ENCODE assay signal across 36 cellular contexts in genomic region chr5:64487283-64487682, GRCh38. TPM values are rescaled to one million over a fixed set of nuclear protein-coding genes. Genes with fewer than 3 reads are reported as not detected.
"Had no signal": no experiment of that assay in that cellular context is flagged by ENCODE, and none has a peak within 500 bp of the region (broad histone marks: within the 10 kb centered on the region; RNA-seq: fewer than 3 reads in every experiment).

No MANE protein-coding gene starts in this region.

- H3K9me3 ChIP-seq: body of pancreas, MG63 had no signal

- H3K4me1 Mint-ChIP-seq: activated CD4-positive, alpha-beta memory T cell treated with anti-CD3 and anti-CD28 coated beads, Interleukin-2, amount 10 ng/mL, durations not matched to agents 7 days and 5 days; activated CD8-positive, alpha-beta memory T cell treated with anti-CD3 and anti-CD28 coated beads, Interleukin-2, amount 10 ng/mL, durations not matched to agents 7 days and 5 days; activated naive CD4-positive, alpha-beta T cell treated with anti-CD3 and anti-CD28 coated beads, Interleukin-2, amount 50 U/mL, for 24 hours; activated naive CD8-positive, alpha-beta T cell treated with anti-CD3 and anti-CD28 coated beads, Interleukin-2, amount 10 ng/mL, durations not matched to agents 7 days and 5 days; activated T-helper 17 cell treated with anti-CD3 and anti-CD28 coated beads, Interleukin-2, amount 50 U/mL, for 72 hours had no signal

- H2AFZ ChIP-seq: PC-9 had no signal

- H3K4me2 ChIP-seq: PC-9 had no signal

- H3K36me3 ChIP-seq: breast epithelium, MG63, WERI-Rb-1 had no signal

- H3K4me3 Mint-ChIP-seq: activated CD4-positive, alpha-beta memory T cell treated with anti-CD3 and anti-CD28 coated beads, Interleukin-2, amount 10 ng/mL, durations not matched to agents 7 days and 5 days; activated CD8-positive, alpha-beta memory T cell treated with anti-CD3 and anti-CD28 coated beads, Interleukin-2, amount 10 ng/mL, durations not matched to agents 7 days and 5 days; activated naive CD4-positive, alpha-beta T cell treated with anti-CD3 and anti-CD28 coated beads, Interleukin-2, amount 50 U/mL, for 24 hours; activated naive CD8-positive, alpha-beta T cell treated with anti-CD3 and anti-CD28 coated beads, Interleukin-2, amount 10 ng/mL, durations not matched to agents 7 days and 5 days; activated T-cell treated with anti-CD3 and anti-CD28 coated beads, Interleukin-2, amount 50 U/mL, for 72 hours; activated T-helper 17 cell treated with anti-CD3 and anti-CD28 coated beads, Interleukin-2, amount 50 U/mL, for 72 hours had no signal

- H3K36me3 Mint-ChIP-seq: activated CD8-positive, alpha-beta memory T cell treated with anti-CD3 and anti-CD28 coated beads, Interleukin-2, amount 10 ng/mL, durations not matched to agents 7 days and 5 days; activated naive CD4-positive, alpha-beta T cell treated with anti-CD3 and anti-CD28 coated beads, Interleukin-2, amount 50 U/mL, for 24 hours; activated naive CD8-positive, alpha-beta T cell treated with anti-CD3 and anti-CD28 coated beads, Interleukin-2, amount 10 ng/mL, durations not matched to agents 7 days and 5 days had no signal

- DNase-seq: activated CD4-positive, alpha-beta memory T cell treated with anti-CD3 and anti-CD28 coated beads, Interleukin-2, amount 10 ng/mL, durations not matched to agents 7 days and 5 days; activated CD4-positive, alpha-beta T cell treated with anti-CD3 and anti-CD28 coated beads for 1 hour; activated CD4-positive, alpha-beta T cell treated with anti-CD3 and anti-CD28 coated beads for 48 hours; activated CD4-positive, CD25-positive, alpha-beta regulatory T cell; activated CD8-positive, alpha-beta memory T cell treated with anti-CD3 and anti-CD28 coated beads for 24 hours; activated CD8-positive, alpha-beta memory T cell treated with anti-CD3 and anti-CD28 coated beads, Interleukin-2, amount 10 ng/mL, durations not matched to agents 7 days and 5 days; activated CD8-positive, alpha-beta memory T cell treated with anti-CD3 and anti-CD28 coated beads, Interleukin-2, amount 50 U/mL, for 48 hours; activated effector memory CD4-positive, alpha-beta T cell treated with anti-CD3 and anti-CD28 coated beads, Interleukin-2, amount 50 U/mL, for 16 hours; activated naive CD4-positive, alpha-beta T cell; activated naive CD8-positive, alpha-beta T cell treated with anti-CD3 and anti-CD28 coated beads, Interleukin-2, amount 10 ng/mL, durations not matched to agents 7 days and 5 days; activated T-cell treated with anti-CD3 and anti-CD28 coated beads, Interleukin-2, amount 50 U/mL, for 72 hours; body of pancreas; caudate nucleus; cerebellar nuclear complex; Karpas-422; MG63; NCI-H1048; NCI-H1105 treated with DMSO at 0.1 percent for 48 hours; NCI-H1436; NCI-H1694; NCI-H1930; NCI-H2171; NCI-H510A; NCI-H526; NCI-H748 treated with DMSO at 0.1 percent for 48 hours; NK-92 treated with Interleukin-12 subunit alpha and Interleukin-12 subunit beta, amount 100 ng/mL, for 24 hours; PC-9; Right ventricle myocardium superior; T1000; WERI-Rb-1 had no signal

- H3K4me3 ChIP-seq: body of pancreas, breast epithelium, MG63, PC-9 had no signal

- H3K27ac ChIP-seq: body of pancreas, breast epithelium, PC-9, RWPE1, WERI-Rb-1 had no signal

- H3K27ac Mint-ChIP-seq: activated CD4-positive, alpha-beta memory T cell treated with anti-CD3 and anti-CD28 coated beads, Interleukin-2, amount 10 ng/mL, durations not matched to agents 7 days and 5 days; activated CD8-positive, alpha-beta memory T cell treated with anti-CD3 and anti-CD28 coated beads, Interleukin-2, amount 10 ng/mL, durations not matched to agents 7 days and 5 days; activated naive CD4-positive, alpha-beta T cell treated with anti-CD3 and anti-CD28 coated beads, Interleukin-2, amount 50 U/mL, for 24 hours; activated naive CD8-positive, alpha-beta T cell treated with anti-CD3 and anti-CD28 coated beads, Interleukin-2, amount 10 ng/mL, durations not matched to agents 7 days and 5 days; activated T-cell treated with anti-CD3 and anti-CD28 coated beads, Interleukin-2, amount 50 U/mL, for 72 hours; activated T-helper 17 cell treated with anti-CD3 and anti-CD28 coated beads, Interleukin-2, amount 50 U/mL, for 72 hours had no signal

- H3K27me3 Mint-ChIP-seq: activated CD4-positive, alpha-beta memory T cell treated with anti-CD3 and anti-CD28 coated beads, Interleukin-2, amount 10 ng/mL, durations not matched to agents 7 days and 5 days; activated CD8-positive, alpha-beta memory T cell treated with anti-CD3 and anti-CD28 coated beads, Interleukin-2, amount 10 ng/mL, durations not matched to agents 7 days and 5 days; activated naive CD4-positive, alpha-beta T cell treated with anti-CD3 and anti-CD28 coated beads, Interleukin-2, amount 50 U/mL, for 24 hours; activated naive CD8-positive, alpha-beta T cell treated with anti-CD3 and anti-CD28 coated beads, Interleukin-2, amount 10 ng/mL, durations not matched to agents 7 days and 5 days; activated T-helper 17 cell treated with anti-CD3 and anti-CD28 coated beads, Interleukin-2, amount 50 U/mL, for 72 hours had no signal

- H3K27me3 ChIP-seq: body of pancreas, breast epithelium, MG63 had no signal

- H3K4me1 ChIP-seq: body of pancreas, breast epithelium had no signal

- ATAC-seq: activated CD8-positive, alpha-beta memory T cell treated with anti-CD3 and anti-CD28 coated beads, Interleukin-2, amount 10 ng/mL, durations not matched to agents 7 days and 5 days; activated T-cell treated with anti-CD3 and anti-CD28 coated beads, Interleukin-2, amount 50 U/mL, for 72 hours; activated T-helper 17 cell treated with anti-CD3 and anti-CD28 coated beads, Interleukin-2, amount 50 U/mL, for 72 hours; body of pancreas had no signal

RNA-seq across cellular contexts. Expression of gene RGS7BP, which starts 18.5 kb away (rescaled TPM):
- total RNA-seq: activated CD4-positive, alpha-beta memory T cell treated with anti-CD3 and anti-CD28 coated beads, Interleukin-2, amount 10 ng/mL, durations not matched to agents 7 days and 5 days; activated CD8-positive, alpha-beta memory T cell treated with anti-CD3 and anti-CD28 coated beads, Interleukin-2, amount 10 ng/mL, durations not matched to agents 7 days and 5 days; activated naive CD8-positive, alpha-beta T cell treated with anti-CD3 and anti-CD28 coated beads, Interleukin-2, amount 10 ng/mL, durations not matched to agents 7 days and 5 days; activated T-cell treated with anti-CD3 and anti-CD28 coated beads, Interleukin-2, amount 50 U/mL, for 72 hours; activated T-helper 17 cell treated with anti-CD3 and anti-CD28 coated beads, Interleukin-2, amount 50 U/mL, for 72 hours; PC-9; T-helper 1 cell treated with Interleukin-12 subunit alpha and Interleukin-12 subunit beta and Interleukin-4 antibody, amounts not matched to agents 30 ng/mL and 1 ng/mL, for 36 hours; T-helper 2 cell treated with Interferon-gamma antibody and Interleukin-4, amounts not matched to agents 100 ng/mL and 5 ng/mL, for 36 hours had no signal
